ENCODE assay signal across 2 cellular contexts in the genomic region with DNA sequence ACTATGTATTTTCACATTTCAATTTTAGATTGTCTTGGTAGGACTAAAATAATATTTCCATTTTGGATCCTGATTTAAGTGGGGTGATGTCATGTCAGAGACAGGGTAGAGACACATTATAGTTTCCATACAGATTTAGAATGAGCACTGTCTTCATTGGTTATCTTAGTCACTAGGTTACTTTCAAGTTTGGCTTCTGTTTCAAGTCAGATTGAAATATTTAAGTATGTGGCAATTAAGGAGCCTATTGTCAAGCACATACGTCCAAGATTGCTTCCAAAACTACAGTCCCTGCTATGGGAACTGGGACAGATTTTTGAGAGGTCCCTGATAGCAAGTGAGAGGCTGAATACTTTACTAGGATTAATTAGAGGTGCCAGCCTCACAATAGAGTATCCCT.
TF ChIP-seq lines count a peak whose summit lies in the region.

No MANE protein-coding gene starts in this region.

TF ChIP-seq in GM23338, 12 proteins besides CTCF, POLR2A, EP300 and RAD21:
- TF ChIP-seq ZNF114 (CRISPR knock-in tag; IDR thresholded peaks at IDR 0.05): no peak
- TF ChIP-seq JUNB (IDR thresholded peaks at IDR 0.05; ENCODE audit: unreplicated experiment): no peak
- TF ChIP-seq ZNF331 (CRISPR knock-in tag; IDR thresholded peaks at IDR 0.05; ENCODE audit: low read depth): no peak

TF ChIP-seq in GM12878, 131 proteins besides CTCF, POLR2A, EP300 and RAD21:
- TF ChIP-seq, protein P1, sequence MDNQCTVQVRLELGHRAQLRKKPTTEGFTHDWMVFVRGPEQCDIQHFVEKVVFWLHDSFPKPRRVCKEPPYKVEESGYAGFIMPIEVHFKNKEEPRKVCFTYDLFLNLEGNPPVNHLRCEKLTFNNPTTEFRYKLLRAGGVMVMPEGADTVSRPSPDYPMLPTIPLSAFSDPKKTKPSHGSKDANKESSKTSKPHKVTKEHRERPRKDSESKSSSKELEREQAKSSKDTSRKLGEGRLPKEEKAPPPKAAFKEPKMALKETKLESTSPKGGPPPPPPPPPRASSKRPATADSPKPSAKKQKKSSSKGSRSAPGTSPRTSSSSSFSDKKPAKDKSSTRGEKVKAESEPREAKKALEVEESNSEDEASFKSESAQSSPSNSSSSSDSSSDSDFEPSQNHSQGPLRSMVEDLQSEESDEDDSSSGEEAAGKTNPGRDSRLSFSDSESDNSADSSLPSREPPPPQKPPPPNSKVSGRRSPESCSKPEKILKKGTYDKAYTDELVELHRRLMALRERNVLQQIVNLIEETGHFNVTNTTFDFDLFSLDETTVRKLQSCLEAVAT (IDR thresholded peaks at IDR 0.05): no peak
- TF ChIP-seq SRF (IDR thresholded peaks at IDR 0.05; ENCODE audit: low read depth in 2 of 2, low read length in 2 of 2): no peak
- TF ChIP-seq RBBP5 (conservative IDR thresholded peaks at IDR 0.05): no peak
- TF ChIP-seq, protein P2, sequence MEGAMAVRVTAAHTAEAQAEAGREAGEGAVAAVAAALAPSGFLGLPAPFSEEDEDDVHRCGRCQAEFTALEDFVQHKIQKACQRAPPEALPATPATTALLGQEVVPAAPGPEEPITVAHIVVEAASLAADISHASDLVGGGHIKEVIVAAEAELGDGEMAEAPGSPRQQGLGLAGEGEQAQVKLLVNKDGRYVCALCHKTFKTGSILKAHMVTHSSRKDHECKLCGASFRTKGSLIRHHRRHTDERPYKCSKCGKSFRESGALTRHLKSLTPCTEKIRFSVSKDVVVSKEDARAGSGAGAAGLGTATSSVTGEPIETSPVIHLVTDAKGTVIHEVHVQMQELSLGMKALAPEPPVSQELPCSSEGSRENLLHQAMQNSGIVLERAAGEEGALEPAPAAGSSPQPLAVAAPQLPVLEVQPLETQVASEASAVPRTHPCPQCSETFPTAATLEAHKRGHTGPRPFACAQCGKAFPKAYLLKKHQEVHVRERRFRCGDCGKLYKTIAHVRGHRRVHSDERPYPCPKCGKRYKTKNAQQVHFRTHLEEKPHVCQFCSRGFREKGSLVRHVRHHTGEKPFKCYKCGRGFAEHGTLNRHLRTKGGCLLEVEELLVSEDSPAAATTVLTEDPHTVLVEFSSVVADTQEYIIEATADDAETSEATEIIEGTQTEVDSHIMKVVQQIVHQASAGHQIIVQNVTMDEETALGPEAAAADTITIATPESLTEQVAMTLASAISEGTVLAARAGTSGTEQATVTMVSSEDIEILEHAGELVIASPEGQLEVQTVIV (IDR thresholded peaks at IDR 0.05; ENCODE audit: borderline replicate concordance, partially characterized antibody): no peak
- no peak for TF ChIP-seq FOXM1 (IDR thresholded peaks at IDR 0.05; ENCODE audit: low read depth, low read length)
- no peak for TF ChIP-seq ASH2L (IDR thresholded peaks at IDR 0.05; ENCODE audit: borderline replicate concordance, low read depth)
- TF ChIP-seq, protein P3, sequence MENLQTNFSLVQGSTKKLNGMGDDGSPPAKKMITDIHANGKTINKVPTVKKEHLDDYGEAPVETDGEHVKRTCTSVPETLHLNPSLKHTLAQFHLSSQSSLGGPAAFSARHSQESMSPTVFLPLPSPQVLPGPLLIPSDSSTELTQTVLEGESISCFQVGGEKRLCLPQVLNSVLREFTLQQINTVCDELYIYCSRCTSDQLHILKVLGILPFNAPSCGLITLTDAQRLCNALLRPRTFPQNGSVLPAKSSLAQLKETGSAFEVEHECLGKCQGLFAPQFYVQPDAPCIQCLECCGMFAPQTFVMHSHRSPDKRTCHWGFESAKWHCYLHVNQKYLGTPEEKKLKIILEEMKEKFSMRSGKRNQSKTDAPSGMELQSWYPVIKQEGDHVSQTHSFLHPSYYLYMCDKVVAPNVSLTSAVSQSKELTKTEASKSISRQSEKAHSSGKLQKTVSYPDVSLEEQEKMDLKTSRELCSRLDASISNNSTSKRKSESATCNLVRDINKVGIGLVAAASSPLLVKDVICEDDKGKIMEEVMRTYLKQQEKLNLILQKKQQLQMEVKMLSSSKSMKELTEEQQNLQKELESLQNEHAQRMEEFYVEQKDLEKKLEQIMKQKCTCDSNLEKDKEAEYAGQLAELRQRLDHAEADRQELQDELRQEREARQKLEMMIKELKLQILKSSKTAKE (IDR thresholded peaks at IDR 0.05; ENCODE audit: low read depth, poor library complexity, severe bottlenecking): no peak
- TF ChIP-seq SUPT20H (IDR thresholded peaks at IDR 0.05; ENCODE audit: borderline replicate concordance, control insufficient read depth, low read depth, low read length): no peak
- TF ChIP-seq SIX5 (IDR thresholded peaks at IDR 0.05; ENCODE audit: low read depth, low read length, severe bottlenecking): no peak
TF ChIP-seq in GM12878: peak in this region for 0.
